Comparison of ENCODE assay signal across 19 cellular contexts in genomic region chr10:89789188-89789587, GRCh38.
"Had no signal": no experiment of that assay in that cellular context is flagged by ENCODE, and none has a peak within 500 bp of the region (broad histone marks: within the 10 kb centered on the region; RNA-seq: fewer than 3 reads in every experiment).

No MANE protein-coding gene starts in this region.

- DNase-seq: activated CD4-positive, alpha-beta T cell treated with anti-CD3 and anti-CD28 coated beads for 1 hour; activated CD8-positive, alpha-beta memory T cell treated with anti-CD3 and anti-CD28 coated beads for 24 hours; activated CD8-positive, alpha-beta memory T cell treated with anti-CD3 and anti-CD28 coated beads, Interleukin-2, amount 50 U/mL, for 48 hours; activated gamma-delta T cell treated with Interleukin-2 at 50 U/mL for 16 hours; anterior cingulate cortex; foreskin keratinocyte; occipital lobe; retina; stimulated activated CD4-positive, alpha-beta T cell treated with anti-CD3 and anti-CD28 coated beads, Interleukin-12 subunit alpha, Interleukin-12 subunit beta, amount 100 ng/mL, for 4 hours; stimulated activated CD4-positive, alpha-beta T cell treated with anti-CD3 and anti-CD28 coated beads, Interleukin-2, amount 100 ng/mL, for 24 hours; SW 1271; trophoblast cell; WERI-Rb-1 had no signal

- H3K27ac Mint-ChIP-seq: brain; memory B cell; stimulated activated naive CD8-positive, alpha-beta T cell treated with anti-CD3 and anti-CD28 coated beads, Interleukin-15, Interleukin-2, amounts not matched to agents 100 ng/mL and 50 ng/mL, for 24 hours had no signal

- H3K4me2 ChIP-seq: hepatocyte had no signal

- H3K36me3 ChIP-seq: WERI-Rb-1 had no signal

- H2AFZ ChIP-seq: hepatocyte had no signal

- H3K27me3 ChIP-seq: foreskin keratinocyte, hepatocyte had no signal

- H3K4me3 ChIP-seq: coronary artery, hepatocyte had no signal

- H3K79me2 ChIP-seq: hepatocyte had no signal

- H3K4me1 Mint-ChIP-seq: memory B cell had no signal

- H3K27me3 Mint-ChIP-seq: brain had no signal

- H3K4me3 Mint-ChIP-seq: brain; central memory CD8-positive, alpha-beta T cell; memory B cell; stimulated activated naive CD8-positive, alpha-beta T cell treated with anti-CD3 and anti-CD28 coated beads, Interleukin-15, Interleukin-2, amounts not matched to agents 100 ng/mL and 50 ng/mL, for 24 hours had no signal

- H3K27ac ChIP-seq: coronary artery, foreskin keratinocyte, hepatocyte, WERI-Rb-1 had no signal

- H3K36me3 Mint-ChIP-seq: brain, memory B cell had no signal

- H3K4me1 ChIP-seq: foreskin keratinocyte had no signal

- ATAC-seq: foreskin keratinocyte had no signal
